Comparison of ENCODE assay signal across 1 cellular context in the genomic region with DNA sequence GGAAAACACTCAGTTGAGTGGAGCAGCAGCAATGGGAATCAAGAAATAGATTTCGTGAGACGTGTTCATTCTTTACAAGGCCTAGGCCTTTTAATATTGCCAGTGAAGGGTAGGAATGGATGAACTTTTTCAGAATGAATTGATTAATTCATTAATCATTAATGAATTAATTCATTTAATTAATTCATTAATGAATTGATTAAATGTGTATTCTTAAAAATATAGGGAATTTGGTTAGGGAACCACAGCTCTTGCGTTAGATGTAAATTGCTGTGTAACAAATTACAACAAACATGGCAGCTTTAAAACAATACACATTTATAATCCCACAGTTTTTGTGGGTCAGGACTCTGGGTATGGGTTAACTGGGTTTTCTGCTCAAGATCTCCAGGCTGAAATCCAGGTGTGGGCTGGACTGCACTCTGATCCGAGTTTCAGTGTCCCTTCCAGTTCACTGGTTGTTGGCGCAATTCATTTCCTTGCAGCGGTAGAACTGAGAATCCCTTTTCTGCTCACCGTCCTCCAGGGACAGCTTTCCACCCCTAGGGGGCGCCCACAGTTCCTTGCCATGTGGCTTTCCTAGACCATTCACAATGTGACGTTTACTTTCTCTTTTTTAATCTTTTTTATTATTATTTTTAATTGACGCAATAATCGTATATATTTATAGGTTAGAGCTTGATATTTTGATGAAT.
TF ChIP-seq lines count a peak whose summit lies in the region.

No MANE protein-coding gene starts in this region.

TF ChIP-seq in HepG2, 621 proteins besides CTCF, POLR2A, EP300 and RAD21 (continued from another document):
- TF ChIP-seq, protein P1, sequence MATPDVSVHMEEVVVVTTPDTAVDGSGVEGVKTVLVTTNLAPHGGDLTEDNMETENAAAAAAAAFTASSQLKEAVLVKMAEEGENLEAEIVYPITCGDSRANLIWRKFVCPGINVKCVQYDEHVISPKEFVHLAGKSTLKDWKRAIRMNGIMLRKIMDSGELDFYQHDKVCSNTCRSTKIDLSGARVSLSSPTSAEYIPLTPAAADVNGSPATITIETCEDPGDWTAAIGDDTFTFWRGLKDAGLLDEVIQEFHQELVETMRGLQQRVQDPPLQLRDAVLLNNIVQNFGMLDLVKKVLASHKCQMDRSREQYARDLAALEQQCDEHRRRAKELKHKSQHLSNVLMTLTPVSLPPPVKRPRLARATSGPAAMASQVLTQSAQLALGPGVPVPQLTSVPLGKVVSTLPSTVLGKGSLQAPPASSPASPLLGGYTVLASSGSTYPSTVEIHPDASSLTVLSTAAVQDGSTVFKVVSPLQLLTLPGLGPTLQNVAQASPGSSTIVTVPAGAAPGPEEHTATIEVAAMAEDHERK (CRISPR knock-in tag; IDR thresholded peaks at IDR 0.05; ENCODE audit: low read depth): no peak
- TF ChIP-seq TOPORS (CRISPR knock-in tag; IDR thresholded peaks at IDR 0.05): no peak
- TF ChIP-seq ZNF891 (CRISPR knock-in tag; IDR thresholded peaks at IDR 0.05): no peak
- no peak for TF ChIP-seq ZNF256 (CRISPR knock-in tag; conservative IDR thresholded peaks at IDR 0.05)
- TF ChIP-seq MAF1 (CRISPR knock-in tag; IDR thresholded peaks at IDR 0.05; ENCODE audit: borderline replicate concordance): no peak
- TF ChIP-seq ZNF703 (CRISPR knock-in tag; IDR thresholded peaks at IDR 0.05; ENCODE audit: borderline replicate concordance): no peak
- TF ChIP-seq BORCS8-MEF2B (CRISPR knock-in tag; IDR thresholded peaks at IDR 0.05): no peak
- peak; percentile 93; the same call in 1 of the 2 replicates for TF ChIP-seq SATB2 (CRISPR knock-in tag; IDR thresholded peaks at IDR 0.05)
- no peak for TF ChIP-seq NCOA1 (CRISPR knock-in tag; IDR thresholded peaks at IDR 0.05)
- TF ChIP-seq RFX3 (CRISPR knock-in tag; IDR thresholded peaks at IDR 0.05): no peak
- TF ChIP-seq ZNF83 (CRISPR knock-in tag; IDR thresholded peaks at IDR 0.05; ENCODE audit: borderline replicate concordance): no peak
- no peak for TF ChIP-seq ARNTL (CRISPR knock-in tag; IDR thresholded peaks at IDR 0.05)
- TF ChIP-seq ZNF761 (CRISPR knock-in tag; conservative IDR thresholded peaks at IDR 0.05): no peak
- no peak for TF ChIP-seq MTA3 (CRISPR knock-in tag; IDR thresholded peaks at IDR 0.05)
- TF ChIP-seq ZNF558 (CRISPR knock-in tag; IDR thresholded peaks at IDR 0.05; ENCODE audit: borderline replicate concordance): no peak
- TF ChIP-seq HMG20B (CRISPR knock-in tag; conservative IDR thresholded peaks at IDR 0.05): peak; percentile 49; the same call in 1 of the 2 replicates
- TF ChIP-seq PRPF4 (IDR thresholded peaks at IDR 0.05; ENCODE audit: low read depth, low read length, poor library complexity, severe bottlenecking): no peak
- TF ChIP-seq FIP1L1 (IDR thresholded peaks at IDR 0.05; ENCODE audit: borderline replicate concordance, insufficient read depth, low read depth, low read length): no peak
- TF ChIP-seq ZNF484 (CRISPR knock-in tag; IDR thresholded peaks at IDR 0.05; ENCODE audit: borderline replicate concordance, low read depth): no peak
- no peak for TF ChIP-seq ZNF781 (CRISPR knock-in tag; IDR thresholded peaks at IDR 0.05; ENCODE audit: borderline replicate concordance, not compliant biosample characterization)
- TF ChIP-seq ZNF3 (CRISPR knock-in tag; IDR thresholded peaks at IDR 0.05): no peak
- peak; percentile 74; the same call in 1 of the 2 replicates for TF ChIP-seq ZNF441 (CRISPR knock-in tag; IDR thresholded peaks at IDR 0.05; ENCODE audit: borderline replicate concordance)
- TF ChIP-seq ZNF136 (CRISPR knock-in tag; IDR thresholded peaks at IDR 0.05; ENCODE audit: low read depth): no peak
- TF ChIP-seq, protein P2, sequence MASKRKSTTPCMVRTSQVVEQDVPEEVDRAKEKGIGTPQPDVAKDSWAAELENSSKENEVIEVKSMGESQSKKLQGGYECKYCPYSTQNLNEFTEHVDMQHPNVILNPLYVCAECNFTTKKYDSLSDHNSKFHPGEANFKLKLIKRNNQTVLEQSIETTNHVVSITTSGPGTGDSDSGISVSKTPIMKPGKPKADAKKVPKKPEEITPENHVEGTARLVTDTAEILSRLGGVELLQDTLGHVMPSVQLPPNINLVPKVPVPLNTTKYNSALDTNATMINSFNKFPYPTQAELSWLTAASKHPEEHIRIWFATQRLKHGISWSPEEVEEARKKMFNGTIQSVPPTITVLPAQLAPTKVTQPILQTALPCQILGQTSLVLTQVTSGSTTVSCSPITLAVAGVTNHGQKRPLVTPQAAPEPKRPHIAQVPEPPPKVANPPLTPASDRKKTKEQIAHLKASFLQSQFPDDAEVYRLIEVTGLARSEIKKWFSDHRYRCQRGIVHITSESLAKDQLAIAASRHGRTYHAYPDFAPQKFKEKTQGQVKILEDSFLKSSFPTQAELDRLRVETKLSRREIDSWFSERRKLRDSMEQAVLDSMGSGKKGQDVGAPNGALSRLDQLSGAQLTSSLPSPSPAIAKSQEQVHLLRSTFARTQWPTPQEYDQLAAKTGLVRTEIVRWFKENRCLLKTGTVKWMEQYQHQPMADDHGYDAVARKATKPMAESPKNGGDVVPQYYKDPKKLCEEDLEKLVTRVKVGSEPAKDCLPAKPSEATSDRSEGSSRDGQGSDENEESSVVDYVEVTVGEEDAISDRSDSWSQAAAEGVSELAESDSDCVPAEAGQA (IDR thresholded peaks at IDR 0.05; ENCODE audit: low read depth): no peak
- TF ChIP-seq, protein P2 (CRISPR knock-in tag; IDR thresholded peaks at IDR 0.05; ENCODE audit: borderline replicate concordance): no peak; the same call in 1 of the 2 replicates
- no peak for TF ChIP-seq GPN1 (CRISPR knock-in tag; IDR thresholded peaks at IDR 0.05; ENCODE audit: borderline replicate concordance)
- TF ChIP-seq, protein P3, sequence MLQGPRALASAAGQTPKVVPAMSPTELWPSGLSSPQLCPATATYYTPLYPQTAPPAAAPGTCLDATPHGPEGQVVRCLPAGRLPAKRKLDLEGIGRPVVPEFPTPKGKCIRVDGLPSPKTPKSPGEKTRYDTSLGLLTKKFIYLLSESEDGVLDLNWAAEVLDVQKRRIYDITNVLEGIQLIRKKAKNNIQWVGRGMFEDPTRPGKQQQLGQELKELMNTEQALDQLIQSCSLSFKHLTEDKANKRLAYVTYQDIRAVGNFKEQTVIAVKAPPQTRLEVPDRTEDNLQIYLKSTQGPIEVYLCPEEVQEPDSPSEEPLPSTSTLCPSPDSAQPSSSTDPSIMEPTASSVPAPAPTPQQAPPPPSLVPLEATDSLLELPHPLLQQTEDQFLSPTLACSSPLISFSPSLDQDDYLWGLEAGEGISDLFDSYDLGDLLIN (CRISPR knock-in tag; IDR thresholded peaks at IDR 0.05; ENCODE audit: borderline replicate concordance): no peak
- TF ChIP-seq ZNF879 (CRISPR knock-in tag; IDR thresholded peaks at IDR 0.05): no peak
- TF ChIP-seq, protein P4, sequence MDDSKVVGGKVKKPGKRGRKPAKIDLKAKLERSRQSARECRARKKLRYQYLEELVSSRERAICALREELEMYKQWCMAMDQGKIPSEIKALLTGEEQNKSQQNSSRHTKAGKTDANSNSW (CRISPR knock-in tag; IDR thresholded peaks at IDR 0.05; ENCODE audit: borderline replicate concordance): 0 out of 2 replicates have a peak, but pooled peaks have one; percentile 23
- peak; percentile 69; the same call in 1 of the 3 replicates for TF ChIP-seq MXI1 (IDR thresholded peaks at IDR 0.05; ENCODE audit: borderline replicate concordance, low read depth, low read length)
- 0 out of 2 replicates have a peak, but pooled peaks have one; percentile 18 for TF ChIP-seq RFX5 (IDR thresholded peaks at IDR 0.05; ENCODE audit: low read depth, low read length)
- no peak; the same call in 1 of the 2 replicates for TF ChIP-seq SALL2 (CRISPR knock-in tag; IDR thresholded peaks at IDR 0.05)
- no peak for TF ChIP-seq ZNF383 (CRISPR knock-in tag; IDR thresholded peaks at IDR 0.05; ENCODE audit: borderline replicate concordance)
- TF ChIP-seq DNMT1 (CRISPR knock-in tag; IDR thresholded peaks at IDR 0.05): no peak
- no peak for TF ChIP-seq EHMT2 (IDR thresholded peaks at IDR 0.05; ENCODE audit: borderline replicate concordance, low read depth, low read length)
- TF ChIP-seq ZNF564 (CRISPR knock-in tag; IDR thresholded peaks at IDR 0.05): no peak
- TF ChIP-seq, protein P5, sequence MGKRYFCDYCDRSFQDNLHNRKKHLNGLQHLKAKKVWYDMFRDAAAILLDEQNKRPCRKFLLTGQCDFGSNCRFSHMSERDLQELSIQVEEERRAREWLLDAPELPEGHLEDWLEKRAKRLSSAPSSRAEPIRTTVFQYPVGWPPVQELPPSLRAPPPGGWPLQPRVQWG (CRISPR knock-in tag; IDR thresholded peaks at IDR 0.05; ENCODE audit: borderline replicate concordance, low read depth): no peak
- TF ChIP-seq ZSCAN21 (CRISPR knock-in tag; IDR thresholded peaks at IDR 0.05; ENCODE audit: borderline replicate concordance): peak; percentile 69; the same call in 1 of the 2 replicates
- TF ChIP-seq MTF2 (CRISPR knock-in tag; IDR thresholded peaks at IDR 0.05; ENCODE audit: borderline replicate concordance): no peak
- no peak for TF ChIP-seq SYNCRIP (IDR thresholded peaks at IDR 0.05; ENCODE audit: insufficient read depth, low read depth, low read length)
- TF ChIP-seq TRIM24 (CRISPR knock-in tag; IDR thresholded peaks at IDR 0.05): no peak
- TF ChIP-seq ZNF75D (CRISPR knock-in tag; IDR thresholded peaks at IDR 0.05; ENCODE audit: borderline replicate concordance): no peak
- TF ChIP-seq ZNF333 (CRISPR knock-in tag; IDR thresholded peaks at IDR 0.05; ENCODE audit: borderline replicate concordance): no peak; the same call in 1 of the 2 replicates
- TF ChIP-seq, protein P6, sequence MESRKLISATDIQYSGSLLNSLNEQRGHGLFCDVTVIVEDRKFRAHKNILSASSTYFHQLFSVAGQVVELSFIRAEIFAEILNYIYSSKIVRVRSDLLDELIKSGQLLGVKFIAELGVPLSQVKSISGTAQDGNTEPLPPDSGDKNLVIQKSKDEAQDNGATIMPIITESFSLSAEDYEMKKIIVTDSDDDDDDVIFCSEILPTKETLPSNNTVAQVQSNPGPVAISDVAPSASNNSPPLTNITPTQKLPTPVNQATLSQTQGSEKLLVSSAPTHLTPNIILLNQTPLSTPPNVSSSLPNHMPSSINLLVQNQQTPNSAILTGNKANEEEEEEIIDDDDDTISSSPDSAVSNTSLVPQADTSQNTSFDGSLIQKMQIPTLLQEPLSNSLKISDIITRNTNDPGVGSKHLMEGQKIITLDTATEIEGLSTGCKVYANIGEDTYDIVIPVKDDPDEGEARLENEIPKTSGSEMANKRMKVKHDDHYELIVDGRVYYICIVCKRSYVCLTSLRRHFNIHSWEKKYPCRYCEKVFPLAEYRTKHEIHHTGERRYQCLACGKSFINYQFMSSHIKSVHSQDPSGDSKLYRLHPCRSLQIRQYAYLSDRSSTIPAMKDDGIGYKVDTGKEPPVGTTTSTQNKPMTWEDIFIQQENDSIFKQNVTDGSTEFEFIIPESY (CRISPR knock-in tag; IDR thresholded peaks at IDR 0.05): peak; percentile 96
